Comparison of ENCODE assay signal across 10 cellular contexts in genomic region chr2:30139131-30139870, GRCh38. TPM values are rescaled to one million over a fixed set of nuclear protein-coding genes. Genes with fewer than 3 reads are reported as not detected.
DNase-seq lines count a peak whose midpoint lies in the region; ATAC-seq and TF ChIP-seq lines count a peak whose summit lies in the region.
"Had no signal": no experiment of that assay in that cellular context is flagged by ENCODE, and none has a peak within 500 bp of the region (broad histone marks: within the 10 kb centered on the region; RNA-seq: fewer than 3 reads in every experiment).

No MANE protein-coding gene starts in this region.

- CTCF ChIA-PET in activated CD4-positive, alpha-beta memory T cell treated with anti-CD3 and anti-CD28 coated beads for 36 hours (lab: Charles Lee), result interaction anchor here (1.3 to 1.9 kb wide), 2 partner anchors 25 to 572 kb away, joined by 5 to 11 read pairs; no protein-coding TSS in a partner anchor
- CTCF ChIA-PET in activated CD4-positive, alpha-beta memory T cell treated with anti-CD3 and anti-CD28 coated beads, Interleukin-2, amount 10 ng/mL, durations not matched to agents 7 days and 5 days (lab: Charles Lee), result interaction anchor here (0.9 to 1.9 kb wide), 3 partner anchors 9 to 572 kb away, joined by 3 to 12 read pairs (median 3); no protein-coding TSS in a partner anchor

- TF ChIP-seq EP300 in stomach (IDR thresholded peaks at IDR 0.05), result no peak

- peak; percentile 73 for ATAC-seq in HG03045 (IDR thresholded peaks at IDR 0.05; ENCODE audit: unreplicated experiment)
- ATAC-seq in activated T-cell treated with anti-CD3 and anti-CD28 coated beads, Interleukin-2, amount 50 U/mL, for 4 hours, result peak; percentile 89 to 92
- peak; percentile 64 to 65 for ATAC-seq in stimulated activated naive B cell treated with anti-CD40 and anti-IgM and Interleukin-4, amounts not matched to agents 10 μg/mL and 1 μg/mL and 100 μg/mL, for 72 hours (replicated peaks)
- no peak for ATAC-seq in omental fat pad (ENCODE audit: low FRiP score)

- no peak overlapping the region for H3K27ac ChIP-seq in stomach
- H3K27ac ChIP-seq: neural progenitor cell had no signal

- no peaks in the 10 kb centered on the region for H3K36me3 ChIP-seq in stomach
- H3K36me3 ChIP-seq: neural progenitor cell had no signal

- H3K27me3 ChIP-seq in stomach, result no peaks in the 10 kb centered on the region
- H3K27me3 ChIP-seq: neural progenitor cell had no signal

- TF ChIP-seq CTCF in stomach (IDR thresholded peaks at IDR 0.05), result no peak
- TF ChIP-seq CTCF in omental fat pad (IDR thresholded peaks at IDR 0.05), result no peak

- intact Hi-C loops in activated CD4-positive, alpha-beta memory T cell treated with anti-CD3 and anti-CD28 coated beads for 36 hours (cut with micrococcal nuclease), result loop anchor here (1.0 kb wide), 1 partner anchor 16 kb away; no protein-coding TSS in a partner anchor
- intact Hi-C loops in stomach (cut with DNase I; ENCODE audit: low total_unique reads), result no loop called here

- no peaks in the 10 kb centered on the region for H3K27me3 Mint-ChIP-seq in activated CD4-positive, alpha-beta memory T cell treated with anti-CD3 and anti-CD28 coated beads for 36 hours
- peaks cover 6% of the 10 kb centered on the region for H3K27me3 Mint-ChIP-seq in activated CD4-positive, alpha-beta memory T cell treated with anti-CD3 and anti-CD28 coated beads, Interleukin-2, amount 10 ng/mL, durations not matched to agents 7 days and 5 days
- H3K27me3 Mint-ChIP-seq in activated T-cell treated with anti-CD3 and anti-CD28 coated beads, Interleukin-2, amount 50 U/mL, for 4 hours (ENCODE audit: low read depth), result peaks cover 13% of the 10 kb centered on the region
- peaks cover 0 to 9% of the 10 kb centered on the region in 2 donors for H3K27me3 Mint-ChIP-seq in stimulated activated naive B cell treated with anti-CD40 and anti-IgM and Interleukin-4, amounts not matched to agents 10 μg/mL and 1 μg/mL and 100 μg/mL, for 72 hours

- no peak for TF ChIP-seq POLR2A in stomach (IDR thresholded peaks at IDR 0.05)

- H3K27ac Mint-ChIP-seq in activated CD4-positive, alpha-beta memory T cell treated with anti-CD3 and anti-CD28 coated beads for 36 hours, result peak overlapping the region; percentile 77
- no peak overlapping the region for H3K27ac Mint-ChIP-seq in activated CD4-positive, alpha-beta memory T cell treated with anti-CD3 and anti-CD28 coated beads, Interleukin-2, amount 10 ng/mL, durations not matched to agents 7 days and 5 days
- no peak overlapping the region for H3K27ac Mint-ChIP-seq in stimulated activated naive B cell treated with anti-CD40 and anti-IgM and Interleukin-4, amounts not matched to agents 10 μg/mL and 1 μg/mL and 100 μg/mL, for 72 hours
- H3K27ac Mint-ChIP-seq: neural progenitor cell had no signal

- DNase-seq in activated CD4-positive, alpha-beta memory T cell treated with anti-CD3 and anti-CD28 coated beads for 36 hours, result peak; percentile 60
- no peak for DNase-seq in activated CD4-positive, alpha-beta memory T cell treated with anti-CD3 and anti-CD28 coated beads, Interleukin-2, amount 10 ng/mL, durations not matched to agents 7 days and 5 days
- DNase-seq in activated T-cell treated with anti-CD3 and anti-CD28 coated beads, Interleukin-2, amount 50 U/mL, for 4 hours, result peak; percentile 10
- DNase-seq in stimulated activated naive B cell treated with anti-CD40 and anti-IgM and Interleukin-4, amounts not matched to agents 10 μg/mL and 1 μg/mL and 100 μg/mL, for 72 hours, result no peak
- DNase-seq in stomach (no peak), omental fat pad (ENCODE audit: low spot score) (no peak), amniotic stem cell (lab: John Stamatoyannopoulos, UW) (no peak)
- DNase-seq: NCI-H2081 treated with DMSO at 0.1 percent for 48 hours had no signal

- no peak overlapping the region for H3K4me3 ChIP-seq in stomach
- H3K4me3 ChIP-seq: neural progenitor cell had no signal

- WGBS in stomach, 5 donors, result 64 to 68% (median 65%) methylated on average over 6 of the region's 6 CpGs

- POLR2A ChIA-PET in activated CD4-positive, alpha-beta memory T cell treated with anti-CD3 and anti-CD28 coated beads for 36 hours (lab: Charles Lee), result interaction anchor here (1.0 to 1.4 kb wide), 3 partner anchors 7 to 10 kb away, joined by 3 to 5 read pairs (median 4); partner anchors contain the start of gene YPEL5
- POLR2A ChIA-PET in activated CD4-positive, alpha-beta memory T cell treated with anti-CD3 and anti-CD28 coated beads, Interleukin-2, amount 10 ng/mL, durations not matched to agents 7 days and 5 days (lab: Charles Lee), result interaction anchor here (2.9 kb wide), 1 partner anchor 7 kb away, joined by 14 read pairs; the partner anchor contains the start of gene YPEL5

- H3K9me3 ChIP-seq in stomach, result no peaks in the 10 kb centered on the region

- H3K4me1 ChIP-seq in stomach, result no peaks in the 10 kb centered on the region

- H3K4me3 Mint-ChIP-seq in activated CD4-positive, alpha-beta memory T cell treated with anti-CD3 and anti-CD28 coated beads for 36 hours, result peak overlapping the region; percentile 43
- H3K4me3 Mint-ChIP-seq in activated CD4-positive, alpha-beta memory T cell treated with anti-CD3 and anti-CD28 coated beads, Interleukin-2, amount 10 ng/mL, durations not matched to agents 7 days and 5 days, result no peak overlapping the region
- H3K4me3 Mint-ChIP-seq in activated T-cell treated with anti-CD3 and anti-CD28 coated beads, Interleukin-2, amount 50 U/mL, for 4 hours, result peak overlapping the region; percentile 22
- no peak overlapping the region for H3K4me3 Mint-ChIP-seq in stimulated activated naive B cell treated with anti-CD40 and anti-IgM and Interleukin-4, amounts not matched to agents 10 μg/mL and 1 μg/mL and 100 μg/mL, for 72 hours
- H3K4me3 Mint-ChIP-seq: neural progenitor cell had no signal

- no peaks in the 10 kb centered on the region for H3K36me3 Mint-ChIP-seq in activated CD4-positive, alpha-beta memory T cell treated with anti-CD3 and anti-CD28 coated beads for 36 hours
- H3K36me3 Mint-ChIP-seq in activated CD4-positive, alpha-beta memory T cell treated with anti-CD3 and anti-CD28 coated beads, Interleukin-2, amount 10 ng/mL, durations not matched to agents 7 days and 5 days (ENCODE audit: low read depth), result no peaks in the 10 kb centered on the region
- no peaks in the 10 kb centered on the region for H3K36me3 Mint-ChIP-seq in activated T-cell treated with anti-CD3 and anti-CD28 coated beads, Interleukin-2, amount 50 U/mL, for 4 hours (ENCODE audit: insufficient read depth)
- H3K36me3 Mint-ChIP-seq in stimulated activated naive B cell treated with anti-CD40 and anti-IgM and Interleukin-4, amounts not matched to agents 10 μg/mL and 1 μg/mL and 100 μg/mL, for 72 hours, result no peaks in the 10 kb centered on the region
- H3K36me3 Mint-ChIP-seq: neural progenitor cell had no signal

- H3K4me1 Mint-ChIP-seq in activated CD4-positive, alpha-beta memory T cell treated with anti-CD3 and anti-CD28 coated beads for 36 hours (ENCODE audit: low read depth), result peaks cover 20% of the 10 kb centered on the region
- H3K4me1 Mint-ChIP-seq in activated CD4-positive, alpha-beta memory T cell treated with anti-CD3 and anti-CD28 coated beads, Interleukin-2, amount 10 ng/mL, durations not matched to agents 7 days and 5 days, result peaks cover 9% of the 10 kb centered on the region
- H3K4me1 Mint-ChIP-seq in activated T-cell treated with anti-CD3 and anti-CD28 coated beads, Interleukin-2, amount 50 U/mL, for 4 hours (ENCODE audit: low read depth), result peaks cover 16% of the 10 kb centered on the region
- peaks cover 0 to 9% of the 10 kb centered on the region in 2 donors for H3K4me1 Mint-ChIP-seq in stimulated activated naive B cell treated with anti-CD40 and anti-IgM and Interleukin-4, amounts not matched to agents 10 μg/mL and 1 μg/mL and 100 μg/mL, for 72 hours
- H3K4me1 Mint-ChIP-seq: neural progenitor cell had no signal

- no peaks in the 10 kb centered on the region for H3K9me3 Mint-ChIP-seq in activated CD4-positive, alpha-beta memory T cell treated with anti-CD3 and anti-CD28 coated beads for 36 hours
- no peaks in the 10 kb centered on the region for H3K9me3 Mint-ChIP-seq in activated CD4-positive, alpha-beta memory T cell treated with anti-CD3 and anti-CD28 coated beads, Interleukin-2, amount 10 ng/mL, durations not matched to agents 7 days and 5 days
- no peaks in the 10 kb centered on the region for H3K9me3 Mint-ChIP-seq in activated T-cell treated with anti-CD3 and anti-CD28 coated beads, Interleukin-2, amount 50 U/mL, for 4 hours
- H3K9me3 Mint-ChIP-seq in stimulated activated naive B cell treated with anti-CD40 and anti-IgM and Interleukin-4, amounts not matched to agents 10 μg/mL and 1 μg/mL and 100 μg/mL, for 72 hours, result no peaks in the 10 kb centered on the region
- H3K9me3 Mint-ChIP-seq: neural progenitor cell had no signal

RNA-seq across cellular contexts. Expression of gene YPEL5, which starts 7.5 kb away (rescaled TPM):
- total RNA-seq in activated CD4-positive, alpha-beta memory T cell treated with anti-CD3 and anti-CD28 coated beads for 36 hours, result 10 to 100 TPM; 43.3 to 43.4 TPM
- total RNA-seq in activated CD4-positive, alpha-beta memory T cell treated with anti-CD3 and anti-CD28 coated beads, Interleukin-2, amount 10 ng/mL, durations not matched to agents 7 days and 5 days, result 10 to 100 TPM; 51.2 to 52.9 TPM
- total RNA-seq in activated T-cell treated with anti-CD3 and anti-CD28 coated beads, Interleukin-2, amount 50 U/mL, for 4 hours, result 10 to 100 TPM; 13.7 to 20.6 (median 15.4) TPM
- 100 to 1,000 TPM in 2 of 5 donors, 10 to 100 TPM in 3; 17.7 to 192 (median 72.4) TPM for total RNA-seq in stomach
- 100 to 1,000 TPM in 1 of 3 donors, 10 to 100 TPM in 2; 53.6 to 103 (median 63.4) TPM for polyA plus RNA-seq in stomach
- total RNA-seq in omental fat pad, result 100 to 1,000 TPM in 1 of 4 donors, 10 to 100 TPM in 3; 69.1 to 254 (median 80.1) TPM

Comparison
In these comparisons a context has a peak if more than half of its experiments do, and no peak if none do; other contexts are left out.
1. DNase-seq: peak in activated CD4-positive, alpha-beta memory T cell treated with anti-CD3 and anti-CD28 coated beads for 36 hours (single experiment) and activated T-cell treated with anti-CD3 and anti-CD28 coated beads, Interleukin-2, amount 50 U/mL, for 4 hours (single experiment); none in activated CD4-positive, alpha-beta memory T cell treated with anti-CD3 and anti-CD28 coated beads, Interleukin-2, amount 10 ng/mL, durations not matched to agents 7 days and 5 days (single experiment), stimulated activated naive B cell treated with anti-CD40 and anti-IgM and Interleukin-4, amounts not matched to agents 10 μg/mL and 1 μg/mL and 100 μg/mL, for 72 hours (single experiment), stomach (single experiment), omental fat pad (single experiment) and amniotic stem cell (single experiment).
2. H3K4me3 Mint-ChIP-seq: peak in activated CD4-positive, alpha-beta memory T cell treated with anti-CD3 and anti-CD28 coated beads for 36 hours (single experiment) and activated T-cell treated with anti-CD3 and anti-CD28 coated beads, Interleukin-2, amount 50 U/mL, for 4 hours (single experiment); none in activated CD4-positive, alpha-beta memory T cell treated with anti-CD3 and anti-CD28 coated beads, Interleukin-2, amount 10 ng/mL, durations not matched to agents 7 days and 5 days (single experiment) and stimulated activated naive B cell treated with anti-CD40 and anti-IgM and Interleukin-4, amounts not matched to agents 10 μg/mL and 1 μg/mL and 100 μg/mL, for 72 hours (0 of 2).